Comparison of ENCODE assay signal across 13 cellular contexts in genomic region chr1:95021794-95022193, GRCh38. TPM values are rescaled to one million over a fixed set of nuclear protein-coding genes. Genes with fewer than 3 reads are reported as not detected.
DNase-seq lines count a peak whose midpoint lies in the region; ATAC-seq, FAIRE-seq and TF ChIP-seq lines count a peak whose summit lies in the region.
"Had no signal": no experiment of that assay in that cellular context is flagged by ENCODE, and none has a peak within 500 bp of the region (broad histone marks: within the 10 kb centered on the region; RNA-seq: fewer than 3 reads in every experiment).

No MANE protein-coding gene starts in this region.

- H3K9me3 ChIP-seq in esophagus squamous epithelium (no peaks in the 10 kb centered on the region), upper lobe of left lung (no peaks in the 10 kb centered on the region)

- FAIRE-seq in urothelium cell line (lab: Jason Lieb, UNC): no peak

- ATAC-seq in upper lobe of left lung (ENCODE audit: low FRiP score in 2 of 2): peak in 1 of 2 donors; percentile 22

- DNase-seq in DMS 273 (lab: John Stamatoyannopoulos, UW; ENCODE audit: unreplicated experiment): peak; percentile 40
- no peak for DNase-seq in DMS 273 treated with DMSO at 0.1 percent for 48 hours (lab: John Stamatoyannopoulos, UW)
- no peak for DNase-seq in esophagus squamous epithelium (lab: John Stamatoyannopoulos, UW)
- no peak for DNase-seq in nephron progenitor cell
- DNase-seq in upper lobe of left lung: no peak
- no peak for DNase-seq in effector CD4-positive, alpha-beta T cell
- DNase-seq in urothelium cell line (ENCODE audit: low spot score): no peak
- DNase-seq in activated CD8-positive, alpha-beta memory T cell treated with anti-CD3 and anti-CD28 coated beads for 24 hours: no peak
- DNase-seq: activated CD4-positive, alpha-beta T cell treated with anti-CD3 and anti-CD28 coated beads for 1 hour; activated naive CD4-positive, alpha-beta T cell treated with Interleukin-2 at 50 U/mL for 16 hours; EL; NCI-H2081 treated with DMSO at 0.1 percent for 48 hours had no signal

- H3K36me3 Mint-ChIP-seq in nephron progenitor cell (ENCODE audit: low read depth): peaks cover 36% of the 10 kb centered on the region

- peaks cover 30% of the 10 kb centered on the region for H3K9me3 Mint-ChIP-seq in nephron progenitor cell

- 20 to 51% methylated on average over 3 of the region's 3 CpGs for WGBS in esophagus squamous epithelium, 2 donors
- WGBS in upper lobe of left lung, 2 donors: 20 to 34% methylated on average over 3 of the region's 3 CpGs

- H3K36me3 ChIP-seq in esophagus squamous epithelium: peaks cover 0 to 14% (median 0%) of the 10 kb centered on the region in 3 donors
- H3K36me3 ChIP-seq in upper lobe of left lung: no peaks in the 10 kb centered on the region

- intact Hi-C loops in esophagus squamous epithelium (cut with DNase I): no loop called here

- H3K4me1 Mint-ChIP-seq in nephron progenitor cell: peaks cover 19% of the 10 kb centered on the region

- peaks cover 3% of the 10 kb centered on the region for H3K27me3 Mint-ChIP-seq in nephron progenitor cell (ENCODE audit: low read depth, poor library complexity)

- no peak for TF ChIP-seq CTCF in esophagus squamous epithelium (IDR thresholded peaks at IDR 0.05)
- TF ChIP-seq CTCF in nephron progenitor cell (IDR thresholded peaks at IDR 0.05): no peak
- TF ChIP-seq CTCF in upper lobe of left lung (IDR thresholded peaks at IDR 0.05): no peak

- no peak for TF ChIP-seq EP300 in upper lobe of left lung (IDR thresholded peaks at IDR 0.05)

- H3K4me3 Mint-ChIP-seq in nephron progenitor cell: no peak overlapping the region

- TF ChIP-seq POLR2A in esophagus squamous epithelium (IDR thresholded peaks at IDR 0.05) (no peak), upper lobe of left lung (IDR thresholded peaks at IDR 0.05) (no peak)

- no peaks in the 10 kb centered on the region for H3K27me3 ChIP-seq in esophagus squamous epithelium
- H3K27me3 ChIP-seq in upper lobe of left lung: no peaks in the 10 kb centered on the region

- H3K27ac Mint-ChIP-seq in nephron progenitor cell: peak overlapping the region; percentile 47

- H3K4me1 ChIP-seq in esophagus squamous epithelium: peaks cover 0 to 55% (median 20%) of the 10 kb centered on the region in 3 donors
- H3K4me1 ChIP-seq in upper lobe of left lung: peaks cover 9 to 32% (median 25%) of the 10 kb centered on the region in 4 donors

- H3K4me3 ChIP-seq in esophagus squamous epithelium: peak overlapping the region in 3 of 4 donors; percentile 1 to 15 (median 6)
- peak overlapping the region in 1 of 4 donors; percentile 7 for H3K4me3 ChIP-seq in upper lobe of left lung

- H3K27ac ChIP-seq in esophagus squamous epithelium (peak overlapping the region; percentile 14 to 73 (median 62)), upper lobe of left lung (peak overlapping the region; percentile 57 to 77 (median 66))
- H3K27ac ChIP-seq: 22Rv1 had no signal

RNA-seq across cellular contexts. Expression of gene ALG14, which starts 51.0 kb away (rescaled TPM):
- total RNA-seq in esophagus squamous epithelium: 1 to 10 TPM in 2 of 4 donors, under 1 TPM in 2; 0.53 to 1.3 (median 1.0) TPM
- total RNA-seq in upper lobe of left lung: 1 to 10 TPM in 3 of 6 donors, under 1 TPM in 3; 0.55 to 6.2 (median 0.98) TPM
